In the genomic region with DNA sequence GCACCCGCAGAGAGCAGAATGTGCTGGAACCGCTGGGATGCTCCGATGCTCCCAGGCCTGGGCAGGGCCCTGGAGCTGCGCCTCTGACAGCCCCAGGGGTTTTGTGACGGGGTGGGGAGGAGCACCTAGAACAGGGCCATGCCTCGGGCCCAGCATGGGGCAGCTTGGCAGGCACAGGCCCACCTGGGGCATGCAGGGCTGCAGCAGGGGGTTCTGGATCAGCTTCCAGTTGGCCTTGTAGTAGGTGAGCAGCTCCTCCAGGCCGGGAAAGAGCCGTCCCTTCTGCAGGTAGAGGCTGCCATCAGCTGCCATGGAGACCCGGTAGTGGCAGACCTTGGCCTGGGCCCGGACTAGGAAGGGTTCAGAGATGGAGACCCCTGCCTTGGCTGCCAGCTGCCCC, we compare ENCODE assay signal across 21 cellular contexts. TPM values are rescaled to one million over a fixed set of nuclear protein-coding genes. Genes with fewer than 3 reads are reported as not detected.
"Had no signal": no experiment of that assay in that cellular context is flagged by ENCODE, and none has a peak within 500 bp of the region (broad histone marks: within the 10 kb centered on the region; RNA-seq: fewer than 3 reads in every experiment).

No MANE protein-coding gene starts in this region.

- H3K4me3 ChIP-seq: gastrocnemius medialis, heart left ventricle had no signal

- H3K27me3 Mint-ChIP-seq: activated CD4-positive, alpha-beta T cell treated with anti-CD3 and anti-CD28 coated beads, Interleukin-2, amount 10 ng/mL, durations not matched to agents 7 days and 5 days; activated naive CD8-positive, alpha-beta T cell had no signal

- H3K36me3 Mint-ChIP-seq: activated naive CD8-positive, alpha-beta T cell; type B pancreatic cell had no signal

- H3K9me3 Mint-ChIP-seq: activated CD4-positive, alpha-beta T cell treated with anti-CD3 and anti-CD28 coated beads, Interleukin-2, amount 10 ng/mL, durations not matched to agents 7 days and 5 days; activated T-cell treated with anti-CD3 and anti-CD28 coated beads, Interleukin-2, amount 50 U/mL, for 72 hours; immature natural killer cell; nephron; stimulated activated naive CD8-positive, alpha-beta T cell treated with anti-CD3 and anti-CD28 coated beads, Interleukin-15, amount 100 ng/mL, for 72 hours; type B pancreatic cell had no signal

- H3K4me1 Mint-ChIP-seq: immature natural killer cell had no signal

- H3K27ac Mint-ChIP-seq: activated CD4-positive, alpha-beta T cell treated with anti-CD3 and anti-CD28 coated beads, Interleukin-2, amount 10 ng/mL, durations not matched to agents 7 days and 5 days; activated naive CD8-positive, alpha-beta T cell; activated T-cell treated with anti-CD3 and anti-CD28 coated beads, Interleukin-2, amount 50 U/mL, for 72 hours; immature natural killer cell; progenitor cell of endocrine pancreas; stimulated activated naive CD8-positive, alpha-beta T cell treated with anti-CD3 and anti-CD28 coated beads, Interleukin-15, amount 100 ng/mL, for 72 hours; type B pancreatic cell had no signal

- H3K27ac ChIP-seq: gastrocnemius medialis, heart left ventricle had no signal

- DNase-seq: activated CD4-positive, alpha-beta T cell treated with anti-CD3 and anti-CD28 coated beads, Interleukin-2, amount 10 ng/mL, durations not matched to agents 7 days and 5 days; activated CD8-positive, alpha-beta memory T cell treated with anti-CD3 and anti-CD28 coated beads, Interleukin-2, amount 50 U/mL, for 48 hours; activated gamma-delta T cell treated with Interleukin-2 at 50 U/mL for 16 hours; activated T-cell treated with anti-CD3 and anti-CD28 coated beads, Interleukin-2, amount 50 U/mL, for 72 hours; amniotic stem cell; caudate nucleus; erythroblast; gastrocnemius medialis; heart left ventricle; immature natural killer cell; occipital lobe; right cardiac atrium; small intestine; stimulated activated naive CD8-positive, alpha-beta T cell treated with anti-CD3 and anti-CD28 coated beads, Interleukin-15, amount 100 ng/mL, for 72 hours had no signal

- ATAC-seq: activated T-cell treated with anti-CD3 and anti-CD28 coated beads, Interleukin-2, amount 50 U/mL, for 72 hours; gastrocnemius medialis; heart left ventricle; right cardiac atrium; stimulated activated naive CD8-positive, alpha-beta T cell treated with anti-CD3 and anti-CD28 coated beads, Interleukin-15, amount 100 ng/mL, for 72 hours had no signal

- H3K4me3 Mint-ChIP-seq: activated CD4-positive, alpha-beta T cell treated with anti-CD3 and anti-CD28 coated beads, Interleukin-2, amount 10 ng/mL, durations not matched to agents 7 days and 5 days; activated naive CD8-positive, alpha-beta T cell; activated T-cell treated with anti-CD3 and anti-CD28 coated beads, Interleukin-2, amount 50 U/mL, for 72 hours; nephron; stimulated activated naive CD8-positive, alpha-beta T cell treated with anti-CD3 and anti-CD28 coated beads, Interleukin-15, amount 100 ng/mL, for 72 hours; type B pancreatic cell had no signal

- H3K9me3 ChIP-seq: gastrocnemius medialis, heart left ventricle had no signal

- H3K36me3 ChIP-seq: gastrocnemius medialis, heart left ventricle had no signal

RNA-seq across cellular contexts. Expression of a gene that starts 4.4 kb away (rescaled TPM):
- total RNA-seq: activated CD4-positive, alpha-beta T cell treated with anti-CD3 and anti-CD28 coated beads, Interleukin-2, amount 10 ng/mL, durations not matched to agents 7 days and 5 days; activated T-cell treated with anti-CD3 and anti-CD28 coated beads, Interleukin-2, amount 50 U/mL, for 72 hours; gastrocnemius medialis; heart left ventricle; liver; mesenteric fat pad; occipital lobe; progenitor cell of endocrine pancreas; right cardiac atrium; temporal lobe had no signal

RNA-seq across cellular contexts. Expression of a gene that starts 6.0 kb away (rescaled TPM):
- total RNA-seq: temporal lobe had no signal
